Comparison of ENCODE assay signal across 9 cellular contexts in the genomic region with DNA sequence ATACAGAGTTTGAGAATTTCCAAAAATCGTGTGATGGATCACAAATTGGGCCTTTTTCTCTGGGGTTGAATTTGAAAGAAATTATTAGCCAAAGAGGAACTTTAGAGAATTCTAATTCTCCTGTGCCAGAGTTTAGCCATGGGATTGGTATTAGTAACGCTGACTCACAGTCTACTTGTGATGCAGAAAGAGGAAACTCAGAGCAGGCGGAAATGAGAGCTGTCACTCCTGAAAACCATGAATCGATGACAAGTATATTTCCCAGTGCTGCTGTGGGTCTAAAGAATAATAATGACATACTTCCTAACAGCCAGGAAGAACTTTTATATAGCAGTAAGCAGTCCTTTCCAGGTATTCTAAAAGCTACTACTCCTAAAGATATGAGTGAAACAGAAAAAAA.
A peak's percentile ranks its signal among the peaks of the same experiment; 100 is the strongest.
DNase-seq lines count a peak whose midpoint lies in the region; TF ChIP-seq lines count a peak whose summit lies in the region.
"Had no signal": no experiment of that assay in that cellular context is flagged by ENCODE, and none has a peak within 500 bp of the region (broad histone marks: within the 10 kb centered on the region; RNA-seq: fewer than 3 reads in every experiment).

No MANE protein-coding gene starts in this region.

- H3K4me3 Mint-ChIP-seq in activated T-helper 1 cell treated with anti-CD3 and anti-CD28 coated beads, Interleukin-12 subunit alpha, Interleukin-12 subunit beta, Interleukin-2, Interleukin-4 antibody, amounts not matched to agents 30 ng/mL and 10 ng/mL and 1 ng/mL, durations not matched to agents 14 hours and 24 hours and 36 hours, result no peak overlapping the region

- TF ChIP-seq CTCF in HL-60 (IDR thresholded peaks at IDR 0.05; ENCODE audit: insufficient read depth, low read length) (no peak), hepatocyte (IDR thresholded peaks at IDR 0.05; ENCODE audit: poor library complexity) (no peak), prostate gland (IDR thresholded peaks at IDR 0.05) (no peak)

- TF ChIP-seq POLR2A in prostate gland (IDR thresholded peaks at IDR 0.05), result no peak

- no peak overlapping the region for H2AFZ ChIP-seq in hepatocyte

- H3K9me3 Mint-ChIP-seq in activated T-helper 1 cell treated with anti-CD3 and anti-CD28 coated beads, Interleukin-12 subunit alpha, Interleukin-12 subunit beta, Interleukin-2, Interleukin-4 antibody, amounts not matched to agents 30 ng/mL and 10 ng/mL and 1 ng/mL, durations not matched to agents 14 hours and 24 hours and 36 hours, result no peaks in the 10 kb centered on the region

- H3K27me3 ChIP-seq in HL-60 (ENCODE audit: insufficient read depth, poor library complexity, severe bottlenecking) (no peaks in the 10 kb centered on the region), hepatocyte (no peaks in the 10 kb centered on the region), prostate gland (replicated peaks; ENCODE audit: insufficient read depth) (no peaks in the 10 kb centered on the region)
- H3K27me3 ChIP-seq: SJSA1 had no signal

- H3K4me1 ChIP-seq in hepatocyte (ENCODE audit: insufficient read depth), result no peaks in the 10 kb centered on the region
- no peaks in the 10 kb centered on the region for H3K4me1 ChIP-seq in prostate gland (replicated peaks)

- H3K9me3 ChIP-seq in hepatocyte (ENCODE audit: low read depth) (no peaks in the 10 kb centered on the region), prostate gland (no peaks in the 10 kb centered on the region)
- H3K9me3 ChIP-seq: SJSA1 had no signal

- no peaks in the 10 kb centered on the region for H4K20me1 ChIP-seq in hepatocyte (ENCODE audit: insufficient read depth, poor library complexity, severe bottlenecking)

- peaks cover 42% of the 10 kb centered on the region for H3K4me1 Mint-ChIP-seq in activated T-helper 1 cell treated with anti-CD3 and anti-CD28 coated beads, Interleukin-12 subunit alpha, Interleukin-12 subunit beta, Interleukin-2, Interleukin-4 antibody, amounts not matched to agents 30 ng/mL and 10 ng/mL and 1 ng/mL, durations not matched to agents 14 hours and 24 hours and 36 hours (ENCODE audit: low read depth)

- DNase-seq in GM04504 (ENCODE audit: low read depth) (peak; percentile 30), HL-60 (ENCODE audit: low read depth in 1 of 2, low spot score in 1 of 2) (peak; percentile 21 to 74), lung microvascular endothelial cell (ENCODE audit: low read depth in 2 of 2) (peak; percentile 93 to 97), NCI-H524 (lab: John Stamatoyannopoulos, UW) (no peak), hepatocyte (ENCODE audit: low spot score) (no peak), prostate gland (ENCODE audit: low spot score) (no peak)
- DNase-seq in activated T-helper 1 cell treated with anti-CD3 and anti-CD28 coated beads, Interleukin-12 subunit alpha, Interleukin-12 subunit beta, Interleukin-2, Interleukin-4 antibody, amounts not matched to agents 30 ng/mL and 10 ng/mL and 1 ng/mL, durations not matched to agents 14 hours and 24 hours and 36 hours (ENCODE audit: low spot score), result no peak
- no peak for DNase-seq in activated effector memory CD4-positive, alpha-beta T cell treated with Interleukin-2 at 50 U/mL for 16 hours

- H3K36me3 ChIP-seq in hepatocyte (replicated peaks; ENCODE audit: insufficient read depth, low read depth), result no peaks in the 10 kb centered on the region
- H3K36me3 ChIP-seq in prostate gland, result no peaks in the 10 kb centered on the region
- H3K36me3 ChIP-seq: SJSA1 had no signal

- intact Hi-C loops in activated T-helper 1 cell treated with anti-CD3 and anti-CD28 coated beads, Interleukin-12 subunit alpha, Interleukin-12 subunit beta, Interleukin-2, Interleukin-4 antibody, amounts not matched to agents 30 ng/mL and 10 ng/mL and 1 ng/mL, durations not matched to agents 14 hours and 24 hours and 36 hours (cut with micrococcal nuclease), result loop anchor here (5.0 kb wide), 1 partner anchor 64 kb away; the partner anchor contains the start of gene N4BP2
- intact Hi-C loops in prostate gland (cut with DNase I), result no loop called here

- H3K27me3 Mint-ChIP-seq in activated T-helper 1 cell treated with anti-CD3 and anti-CD28 coated beads, Interleukin-12 subunit alpha, Interleukin-12 subunit beta, Interleukin-2, Interleukin-4 antibody, amounts not matched to agents 30 ng/mL and 10 ng/mL and 1 ng/mL, durations not matched to agents 14 hours and 24 hours and 36 hours (ENCODE audit: insufficient read depth), result no peaks in the 10 kb centered on the region

- WGBS in hepatocyte (ENCODE audit: low lambda C conversion rate, missing lambda C conversion rate), result 84% methylated on average over 4 of the region's 4 CpGs
- WGBS in prostate gland, result 76% methylated on average over 4 of the region's 4 CpGs

- no peaks in the 10 kb centered on the region for H3K9me2 ChIP-seq in hepatocyte (replicated peaks; ENCODE audit: insufficient read depth)

- H3K4me3 ChIP-seq in HL-60 (replicated peaks; ENCODE audit: insufficient read depth, low read length) (no peak overlapping the region), hepatocyte (no peak overlapping the region), prostate gland (no peak overlapping the region)
- H3K4me3 ChIP-seq: SJSA1 had no signal

- H3K27ac Mint-ChIP-seq in activated T-helper 1 cell treated with anti-CD3 and anti-CD28 coated beads, Interleukin-12 subunit alpha, Interleukin-12 subunit beta, Interleukin-2, Interleukin-4 antibody, amounts not matched to agents 30 ng/mL and 10 ng/mL and 1 ng/mL, durations not matched to agents 14 hours and 24 hours and 36 hours, result peak overlapping the region; percentile 18

- H3K27ac ChIP-seq in HL-60 (replicated peaks), result no peak overlapping the region
- H3K27ac ChIP-seq in hepatocyte, result no peak overlapping the region
- no peak overlapping the region for H3K27ac ChIP-seq in prostate gland
- H3K27ac ChIP-seq: SJSA1 had no signal

- H3K4me2 ChIP-seq in hepatocyte, result no peak overlapping the region

- H3K79me2 ChIP-seq in hepatocyte, result no peaks in the 10 kb centered on the region

- H3K36me3 Mint-ChIP-seq in activated T-helper 1 cell treated with anti-CD3 and anti-CD28 coated beads, Interleukin-12 subunit alpha, Interleukin-12 subunit beta, Interleukin-2, Interleukin-4 antibody, amounts not matched to agents 30 ng/mL and 10 ng/mL and 1 ng/mL, durations not matched to agents 14 hours and 24 hours and 36 hours (ENCODE audit: low read depth), result peaks cover 36% of the 10 kb centered on the region

Comparison
In these comparisons a context has a peak if more than half of its experiments do, and no peak if none do; other contexts are left out.
1. DNase-seq: peak in GM04504 (single experiment), HL-60 (2 of 2) and lung microvascular endothelial cell (2 of 2); none in activated T-helper 1 cell treated with anti-CD3 and anti-CD28 coated beads, Interleukin-12 subunit alpha, Interleukin-12 subunit beta, Interleukin-2, Interleukin-4 antibody, amounts not matched to agents 30 ng/mL and 10 ng/mL and 1 ng/mL, durations not matched to agents 14 hours and 24 hours and 36 hours (single experiment), activated effector memory CD4-positive, alpha-beta T cell treated with Interleukin-2 at 50 U/mL for 16 hours (single experiment), NCI-H524 (0 of 2), hepatocyte (single experiment) and prostate gland (single experiment).